Comparison of ENCODE assay signal across 23 cellular contexts in genomic region chr20:14916360-14916759, GRCh38.
"Had no signal": no experiment of that assay in that cellular context is flagged by ENCODE, and none has a peak within 500 bp of the region (broad histone marks: within the 10 kb centered on the region; RNA-seq: fewer than 3 reads in every experiment).

No MANE protein-coding gene starts in this region.

- H3K36me3 Mint-ChIP-seq: immature natural killer cell, memory B cell had no signal

- H3K27me3 ChIP-seq: esophagus muscularis mucosa, gastroesophageal sphincter, pancreas, right lobe of liver, stomach had no signal

- H3K27me3 Mint-ChIP-seq: natural killer cell treated with Interleukin-12 subunit alpha and Interleukin-12 subunit beta and Interleukin-15 and Interleukin-18, amount 100 ng/mL, for 72 hours had no signal

- H3K9me3 ChIP-seq: esophagus muscularis mucosa, gastroesophageal sphincter, left ventricle myocardium inferior, lower lobe of right lung, pancreas, prostate gland, right lobe of liver, stomach had no signal

- ATAC-seq: gastroesophageal sphincter; left cardiac atrium; lower lobe of right lung; natural killer cell treated with Interleukin-12 subunit alpha and Interleukin-12 subunit beta and Interleukin-15 and Interleukin-18, amount 100 ng/mL, for 72 hours; pancreas; right lobe of liver had no signal

- H3K27ac ChIP-seq: coronary artery, esophagus muscularis mucosa, gastroesophageal sphincter, left ventricle myocardium inferior, lower lobe of right lung, pancreas, prostate gland, right lobe of liver, stomach had no signal

- DNase-seq: effector CD8-positive, alpha-beta T cell; glutamatergic neuron; immature natural killer cell; kidney; left cardiac atrium; left ventricle myocardium inferior; lower lobe of right lung; midbrain; occipital lobe; pancreas; right lobe of liver; stimulated activated CD4-positive, alpha-beta T cell treated with anti-CD3 and anti-CD28 coated beads, Interleukin-2, amount 100 ng/mL, for 24 hours; stimulated activated CD4-positive, alpha-beta T cell treated with anti-CD3 and anti-CD28 coated beads, Interleukin-4, amount 100 ng/mL, for 4 hours; stimulated activated naive CD4-positive, alpha-beta T cell; stomach; substantia nigra; trophoblast cell had no signal

- H3K4me1 ChIP-seq: prostate gland had no signal

- H3K4me3 Mint-ChIP-seq: immature natural killer cell; memory B cell; natural killer cell treated with Interleukin-12 subunit alpha and Interleukin-12 subunit beta and Interleukin-15 and Interleukin-18, amount 100 ng/mL, for 72 hours had no signal

- H3K4me3 ChIP-seq: coronary artery, esophagus muscularis mucosa, gastroesophageal sphincter, left ventricle myocardium inferior, lower lobe of right lung, pancreas, prostate gland, right lobe of liver had no signal

- H3K27ac Mint-ChIP-seq: immature natural killer cell; memory B cell; natural killer cell treated with Interleukin-12 subunit alpha and Interleukin-12 subunit beta and Interleukin-15 and Interleukin-18, amount 100 ng/mL, for 72 hours had no signal

- H3K36me3 ChIP-seq: esophagus muscularis mucosa, gastroesophageal sphincter, left ventricle myocardium inferior, lower lobe of right lung, pancreas, prostate gland, right lobe of liver, stomach had no signal

- H3K4me1 Mint-ChIP-seq: immature natural killer cell, memory B cell had no signal

- H3K9me3 Mint-ChIP-seq: memory B cell had no signal
